ENCODE assay signal across 10 cellular contexts in the genomic region with DNA sequence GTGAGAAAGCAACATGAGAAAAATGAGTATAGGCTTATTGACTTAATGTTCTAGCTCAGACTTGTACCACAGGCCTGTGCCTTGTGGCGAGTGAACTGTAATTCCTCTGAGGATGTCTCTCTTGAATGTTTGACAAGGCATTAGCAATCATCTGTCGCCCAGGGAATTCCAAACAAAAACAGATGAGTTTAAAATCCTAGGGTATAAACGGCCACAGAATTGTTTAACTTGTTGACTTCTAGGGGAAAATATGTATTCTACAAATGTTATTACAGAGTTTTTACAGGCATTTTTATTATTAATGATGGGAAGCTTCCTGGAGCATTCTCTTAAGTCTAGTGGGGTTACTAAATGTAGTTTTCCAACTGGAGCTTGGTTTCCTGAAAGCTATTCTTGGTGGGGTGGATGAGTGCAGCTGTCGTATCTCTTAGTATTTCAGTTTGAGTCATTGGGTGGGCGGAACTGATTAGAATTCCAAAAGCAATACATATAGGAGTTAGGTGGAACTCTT. TPM values are rescaled to one million over a fixed set of nuclear protein-coding genes. Genes with fewer than 3 reads are reported as not detected.
DNase-seq lines count a peak whose midpoint lies in the region; ATAC-seq and TF ChIP-seq lines count a peak whose summit lies in the region.
"Had no signal": no experiment of that assay in that cellular context is flagged by ENCODE, and none has a peak within 500 bp of the region (broad histone marks: within the 10 kb centered on the region; RNA-seq: fewer than 3 reads in every experiment).

No MANE protein-coding gene starts in this region.

- DNase-seq in HFF-Myc (ENCODE audit: extremely low read depth, low read depth): peak; percentile 63
- no peak for DNase-seq in ascending aorta (ENCODE audit: low spot score in 2 of 2)
- DNase-seq in left ventricle myocardium superior: no peak
- peak; percentile 56 for DNase-seq in stromal cell of bone marrow (ENCODE audit: low read depth)
- no peak for DNase-seq in ovary
- no peak for DNase-seq in NOMO-1 treated with dmso at 0.1 percent for 144 hours (lab: John Stamatoyannopoulos, UW; ENCODE audit: unreplicated experiment)
- no peak for DNase-seq in stimulated activated CD8-positive, alpha-beta memory T cell treated with anti-CD3 and anti-CD28 coated beads, Interleukin-4, amount 100 ng/mL, for 48 hours
- DNase-seq: activated gamma-delta T cell treated with Interleukin-2 at 50 U/mL for 16 hours, immature natural killer cell had no signal

- TF ChIP-seq CTCF in HFF-Myc (IDR thresholded peaks at IDR 0.05; ENCODE audit: low read depth, low read length, missing control alignments): no peak
- no peak for TF ChIP-seq CTCF in ascending aorta (IDR thresholded peaks at IDR 0.05)
- no peak for TF ChIP-seq CTCF in ovary (IDR thresholded peaks at IDR 0.05)

- 21 to 31% (median 22%) methylated on average over 5 of the region's 5 CpGs for WGBS in ovary, 3 donors

- H3K9me3 ChIP-seq in ascending aorta (no peaks in the 10 kb centered on the region), ovary (no peaks in the 10 kb centered on the region)

- H3K27me3 ChIP-seq in ascending aorta: no peaks in the 10 kb centered on the region
- H3K27me3 ChIP-seq in ovary: no peaks in the 10 kb centered on the region

- H3K27ac ChIP-seq in ascending aorta (peak overlapping the region; percentile 52 to 54), ovary (peak overlapping the region in 1 of 2 donors; percentile 25)

- no peak for TF ChIP-seq EP300 in ovary (IDR thresholded peaks at IDR 0.05)

- TF ChIP-seq POLR2A in ovary (IDR thresholded peaks at IDR 0.05): no peak

- H3K4me3 ChIP-seq in HFF-Myc (replicated peaks; ENCODE audit: low read depth, low read length) (no peak overlapping the region), ascending aorta (no peak overlapping the region), ovary (no peak overlapping the region)

- H3K36me3 ChIP-seq in ascending aorta (peaks cover 0 to 5% of the 10 kb centered on the region in 2 donors), ovary (no peaks in the 10 kb centered on the region)

- H3K4me1 ChIP-seq in ascending aorta (peaks cover 3 to 49% of the 10 kb centered on the region in 2 donors), ovary (ENCODE audit: insufficient read depth) (peaks cover 18% of the 10 kb centered on the region)

- ATAC-seq in left ventricle myocardium superior (peak; percentile 58), GM19035 (IDR thresholded peaks at IDR 0.05; ENCODE audit: unreplicated experiment) (no peak)

- intact Hi-C loops in ascending aorta (cut with DNase I) (no loop called here), left ventricle myocardium superior (cut with micrococcal nuclease) (no loop called here), ovary (cut with DNase I) (no loop called here)

RNA-seq across cellular contexts. Expression of a gene that starts 40.6 kb away (rescaled TPM):
- total RNA-seq in ascending aorta (77.3 TPM), left ventricle myocardium superior (69.2 TPM), ovary (10 to 100 TPM; 51.1 to 76.7 (median 70.6) TPM)
- polyA plus RNA-seq in ovary: 10 to 100 TPM; 37.1 to 38.8 TPM

Comparison
In these comparisons a context has a peak if more than half of its experiments do, and no peak if none do; other contexts are left out.
1. DNase-seq: peak in HFF-Myc (single experiment) and stromal cell of bone marrow (single experiment); none in ascending aorta (0 of 2), left ventricle myocardium superior (single experiment), ovary (0 of 5), NOMO-1 treated with dmso at 0.1 percent for 144 hours (single experiment) and stimulated activated CD8-positive, alpha-beta memory T cell treated with anti-CD3 and anti-CD28 coated beads, Interleukin-4, amount 100 ng/mL, for 48 hours (single experiment).